ENCODE assay signal across 1 cellular context in the genomic region with DNA sequence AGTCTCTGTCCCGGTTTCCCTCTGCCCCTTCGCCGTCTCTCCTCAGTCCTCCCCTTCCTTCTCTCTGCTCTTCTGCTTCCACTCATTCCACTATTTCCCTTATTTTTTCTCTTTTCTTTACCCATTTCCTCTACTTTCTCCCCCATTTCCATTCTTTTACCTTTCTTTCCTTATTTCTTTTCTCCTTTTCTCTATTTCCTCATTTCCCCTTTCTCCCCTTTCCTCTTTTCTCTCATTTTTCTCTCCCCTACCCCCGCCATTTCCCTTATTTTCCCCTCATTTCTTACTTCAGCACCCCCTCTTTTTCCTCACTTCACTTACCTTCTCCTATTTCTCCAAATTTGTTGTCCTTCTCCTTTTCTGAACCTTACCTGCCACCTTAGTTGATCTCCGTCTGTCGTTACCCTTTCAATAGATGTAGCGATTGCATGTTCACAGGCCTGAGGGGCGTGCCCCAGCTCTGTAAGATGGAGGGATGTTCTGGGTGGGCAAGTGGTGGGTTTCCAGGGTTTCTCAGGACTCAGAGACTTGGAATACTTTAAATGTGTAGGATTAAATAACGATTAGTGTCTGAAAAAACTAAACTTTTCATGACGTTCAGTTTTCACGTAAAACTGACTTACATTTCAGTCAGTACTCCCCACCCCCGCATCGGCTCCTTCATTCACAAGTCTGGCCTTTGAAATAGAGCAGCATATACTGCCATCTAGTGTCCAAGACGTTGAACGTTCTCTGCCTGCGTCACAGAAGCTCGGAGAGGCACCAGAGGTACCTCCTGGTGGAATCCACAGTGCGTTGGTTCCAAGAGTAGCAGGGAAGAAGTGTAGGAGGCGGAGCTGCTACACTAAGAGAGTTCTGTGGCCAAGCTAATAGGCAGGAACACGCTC.
TF ChIP-seq lines count a peak whose summit lies in the region.

No MANE protein-coding gene starts in this region.

TF ChIP-seq in HEK293, 187 proteins besides CTCF, POLR2A, EP300 and RAD21 (continued from another document):
- TF ChIP-seq HIC1 (tag by site-specific recombination; IDR thresholded peaks at IDR 0.05) (no peak), KLF17 (tag by site-specific recombination; IDR thresholded peaks at IDR 0.05) (no peak), INSM2 (tag by site-specific recombination; IDR thresholded peaks at IDR 0.05) (no peak), ZNF311 (tag by site-specific recombination; IDR thresholded peaks at IDR 0.05; ENCODE audit: borderline replicate concordance) (no peak), ZNF211 (tag by site-specific recombination; IDR thresholded peaks at IDR 0.05; ENCODE audit: low read depth) (no peak), ZNF777 (tag by site-specific recombination; IDR thresholded peaks at IDR 0.05; ENCODE audit: borderline replicate concordance) (0 out of 2 replicates have a peak, but pooled peaks have one; percentile 9), ZNF223 (tag by site-specific recombination; IDR thresholded peaks at IDR 0.05) (no peak), ZNF280C (tag by site-specific recombination; IDR thresholded peaks at IDR 0.05) (0 out of 2 replicates have a peak, but pooled peaks have one; percentile 67), KLF8 (tag by site-specific recombination; IDR thresholded peaks at IDR 0.05) (0 out of 2 replicates have a peak, but pooled peaks have one; percentile 31), ZSCAN23 (tag by site-specific recombination; IDR thresholded peaks at IDR 0.05) (no peak), ZNF214 (tag by site-specific recombination; IDR thresholded peaks at IDR 0.05; ENCODE audit: borderline replicate concordance) (no peak), SP7 (tag by site-specific recombination; IDR thresholded peaks at IDR 0.05) (0 out of 2 replicates have a peak, but pooled peaks have one; percentile 11), AEBP2 (tag by site-specific recombination; IDR thresholded peaks at IDR 0.05; ENCODE audit: borderline replicate concordance) (peak; percentile 4; the same call in 1 of the 2 replicates), ZNF600 (tag by site-specific recombination; IDR thresholded peaks at IDR 0.05) (no peak), ZBTB21 (tag by site-specific recombination; IDR thresholded peaks at IDR 0.05) (no peak), EGR2 (tag by site-specific recombination; IDR thresholded peaks at IDR 0.05; ENCODE audit: low read depth) (peak; percentile 66), ZNF610 (tag by site-specific recombination; IDR thresholded peaks at IDR 0.05; ENCODE audit: borderline replicate concordance) (no peak; the same call in 1 of the 2 replicates), ZNF658 (tag by site-specific recombination; IDR thresholded peaks at IDR 0.05) (no peak)
- TF ChIP-seq, protein P1, sequence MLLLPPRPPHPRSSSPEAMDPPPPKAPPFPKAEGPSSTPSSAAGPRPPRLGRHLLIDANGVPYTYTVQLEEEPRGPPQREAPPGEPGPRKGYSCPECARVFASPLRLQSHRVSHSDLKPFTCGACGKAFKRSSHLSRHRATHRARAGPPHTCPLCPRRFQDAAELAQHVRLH (tag by site-specific recombination; IDR thresholded peaks at IDR 0.05), result 0 out of 2 replicates have a peak, but pooled peaks have one; percentile 25
- TF ChIP-seq, protein P2, sequence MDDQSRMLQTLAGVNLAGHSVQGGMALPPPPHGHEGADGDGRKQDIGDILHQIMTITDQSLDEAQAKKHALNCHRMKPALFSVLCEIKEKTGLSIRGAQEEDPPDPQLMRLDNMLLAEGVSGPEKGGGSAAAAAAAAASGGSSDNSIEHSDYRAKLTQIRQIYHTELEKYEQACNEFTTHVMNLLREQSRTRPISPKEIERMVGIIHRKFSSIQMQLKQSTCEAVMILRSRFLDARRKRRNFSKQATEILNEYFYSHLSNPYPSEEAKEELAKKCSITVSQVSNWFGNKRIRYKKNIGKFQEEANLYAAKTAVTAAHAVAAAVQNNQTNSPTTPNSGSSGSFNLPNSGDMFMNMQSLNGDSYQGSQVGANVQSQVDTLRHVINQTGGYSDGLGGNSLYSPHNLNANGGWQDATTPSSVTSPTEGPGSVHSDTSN (CRISPR knock-in tag; IDR thresholded peaks at IDR 0.05), result no peak
TF ChIP-seq in HEK293: peak in this region for 34.
